18 cellular contexts compared by ENCODE assay signal in the genomic region with DNA sequence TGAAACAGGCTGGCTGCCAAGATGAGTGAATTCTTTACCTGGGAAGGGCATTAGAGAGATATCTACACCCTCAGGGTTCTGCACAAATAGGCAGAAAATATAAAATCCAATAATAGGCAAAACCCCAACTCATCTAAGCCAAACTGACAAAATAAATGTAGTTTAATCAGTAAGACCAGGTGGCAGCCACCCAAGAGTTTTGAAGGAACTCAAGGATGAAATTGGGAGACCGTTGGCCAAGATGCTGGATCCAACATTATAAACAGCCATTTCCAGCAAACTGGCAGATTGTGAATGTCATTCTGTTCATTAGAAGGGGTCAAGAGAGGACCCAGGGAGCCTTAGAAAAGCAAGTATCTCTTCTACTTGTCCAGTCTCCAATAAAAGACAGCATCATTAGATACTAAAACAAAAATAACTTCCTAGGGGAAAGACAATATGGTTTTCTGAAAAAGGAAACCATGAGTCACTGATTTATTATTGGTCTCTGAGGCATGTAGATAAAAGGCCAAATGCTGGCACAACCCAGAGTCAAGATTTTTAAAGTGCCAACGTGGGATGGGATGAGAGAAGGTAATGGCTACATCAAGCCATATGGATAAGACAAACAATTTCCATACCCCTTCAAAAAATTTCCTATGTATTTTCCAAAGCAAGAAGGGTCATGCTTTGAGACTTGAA.
A peak's percentile ranks its signal among the peaks of the same experiment; 100 is the strongest.
DNase-seq lines count a peak whose midpoint lies in the region; ATAC-seq, FAIRE-seq and TF ChIP-seq lines count a peak whose summit lies in the region.
"Had no signal": no experiment of that assay in that cellular context is flagged by ENCODE, and none has a peak within 500 bp of the region (broad histone marks: within the 10 kb centered on the region; RNA-seq: fewer than 3 reads in every experiment).

No MANE protein-coding gene starts in this region.

- H3K27me3 ChIP-seq in ACC112 (ENCODE audit: insufficient read depth, low read length): no peaks in the 10 kb centered on the region
- peaks cover 2% of the 10 kb centered on the region for H3K27me3 ChIP-seq in bronchial epithelial cell (ENCODE audit: control insufficient read depth, insufficient read depth, low read length)
- H3K27me3 ChIP-seq in right cardiac atrium (ENCODE audit: control insufficient read depth, insufficient read depth): no peaks in the 10 kb centered on the region
- H3K27me3 ChIP-seq: foreskin keratinocyte had no signal

- H2AFZ ChIP-seq in ACC112 (ENCODE audit: low read length, unreplicated experiment): peak overlapping the region; percentile 48

- FAIRE-seq in bronchial epithelial cell (lab: Jason Lieb, UNC): no peak
- FAIRE-seq: TTC549 had no signal

- no peaks in the 10 kb centered on the region for H3K79me2 ChIP-seq in ACC112 (ENCODE audit: control insufficient read depth, insufficient read depth, low read length, unreplicated experiment)

- intact Hi-C loops in right cardiac atrium (cut with DNase I): no loop called here

- TF ChIP-seq CTCF in bronchial epithelial cell (IDR thresholded peaks at IDR 0.05; ENCODE audit: insufficient read depth, low read length, severe bottlenecking): no peak

- H3K36me3 ChIP-seq in ACC112 (ENCODE audit: insufficient read depth, low read length) (no peaks in the 10 kb centered on the region), bronchial epithelial cell (ENCODE audit: control insufficient read depth, insufficient read depth, low read length) (no peaks in the 10 kb centered on the region)

- H3K9me3 ChIP-seq in right cardiac atrium (ENCODE audit: control insufficient read depth, low read length): no peaks in the 10 kb centered on the region

- WGBS in right cardiac atrium: 19% methylated on average over 2 of the region's 2 CpGs

- peak; percentile 52 for DNase-seq in HT1080 (ENCODE audit: low read depth)
- peak; percentile 14 for DNase-seq in bronchial epithelial cell (ENCODE audit: low read depth)
- DNase-seq in right cardiac atrium: no peak
- DNase-seq in activated gamma-delta T cell (lab: John Stamatoyannopoulos, UW): no peak
- no peak for DNase-seq in epidermal melanocyte (ENCODE audit: insufficient read length, low spot score)
- DNase-seq: activated CD8-positive, alpha-beta T cell treated with anti-CD3 and anti-CD28 coated beads for 36 hours; amniotic stem cell; immature natural killer cell; NCI-H2107; occipital lobe; stimulated activated CD4-positive, alpha-beta T cell treated with anti-CD3 and anti-CD28 coated beads, Interleukin-12 subunit alpha, Interleukin-12 subunit beta, amount 100 ng/mL, for 4 hours; stimulated activated naive CD8-positive, alpha-beta T cell treated with anti-CD3 and anti-CD28 coated beads, Interleukin-15, amount 100 ng/mL, for 72 hours had no signal

- ATAC-seq in right cardiac atrium (peak; percentile 41 to 58), HG02759 (IDR thresholded peaks at IDR 0.05; ENCODE audit: unreplicated experiment) (no peak), HG02763 (IDR thresholded peaks at IDR 0.05; ENCODE audit: unreplicated experiment) (no peak)
- ATAC-seq: activated CD8-positive, alpha-beta T cell treated with anti-CD3 and anti-CD28 coated beads for 36 hours; foreskin keratinocyte had no signal

- H3K27ac ChIP-seq in ACC112 (ENCODE audit: low read depth, low read length) (no peak overlapping the region), right cardiac atrium (ENCODE audit: low read length) (peak overlapping the region; percentile 7)
- H3K27ac ChIP-seq: dorsolateral prefrontal cortex, foreskin keratinocyte had no signal

- H3K4me3 ChIP-seq in ACC112 (ENCODE audit: low read depth, low read length): no peak overlapping the region
- no peak overlapping the region for H3K4me3 ChIP-seq in bronchial epithelial cell (ENCODE audit: low read depth, low read length)
- no peak overlapping the region for H3K4me3 ChIP-seq in right cardiac atrium (ENCODE audit: low read length)
- H3K4me3 ChIP-seq: dorsolateral prefrontal cortex had no signal

- H3K4me1 ChIP-seq in ACC112 (ENCODE audit: control insufficient read depth, insufficient read depth, low read length, unreplicated experiment) (peaks cover 11% of the 10 kb centered on the region), right cardiac atrium (ENCODE audit: control insufficient read depth, insufficient read depth, low read length) (no peaks in the 10 kb centered on the region)

Comparison
In these comparisons a context has a peak if more than half of its experiments do, and no peak if none do; other contexts are left out.
1. DNase-seq: peak in HT1080 (single experiment) and bronchial epithelial cell (single experiment); none in right cardiac atrium (0 of 3), activated gamma-delta T cell (single experiment) and epidermal melanocyte (single experiment).
2. ATAC-seq: peak in right cardiac atrium (2 of 2); none in HG02759 (single experiment) and HG02763 (single experiment).